In genomic region chr11:14969922-14970323, GRCh38 we compare ENCODE assay signal across 8 cellular contexts. TPM values are rescaled to one million over a fixed set of nuclear protein-coding genes. Genes with fewer than 3 reads are reported as not detected.
DNase-seq lines count a peak whose midpoint lies in the region; ATAC-seq, FAIRE-seq and TF ChIP-seq lines count a peak whose summit lies in the region.

No MANE protein-coding gene starts in this region.

- no peaks in the 10 kb centered on the region for H3K36me3 Mint-ChIP-seq in astrocyte (ENCODE audit: low read depth, unreplicated experiment)
- no peaks in the 10 kb centered on the region for H3K36me3 Mint-ChIP-seq in naive thymus-derived CD4-positive, alpha-beta T cell

- peaks cover 46% of the 10 kb centered on the region for H3K27me3 ChIP-seq in astrocyte (ENCODE audit: insufficient read depth, low read length)
- peaks cover 10 to 14% of the 10 kb centered on the region in 2 donors for H3K27me3 ChIP-seq in naive thymus-derived CD4-positive, alpha-beta T cell (ENCODE audit: control insufficient read depth in 2 of 2, insufficient read depth in 2 of 2, low read length in 2 of 2)

- H3K27me3 Mint-ChIP-seq in astrocyte (ENCODE audit: low read depth, unreplicated experiment) = peaks cover 75% of the 10 kb centered on the region
- peaks cover 64 to 80% (median 70%) of the 10 kb centered on the region in 5 donors for H3K27me3 Mint-ChIP-seq in naive thymus-derived CD4-positive, alpha-beta T cell

- no peak overlapping the region for H3K4me3 Mint-ChIP-seq in astrocyte (ENCODE audit: unreplicated experiment)
- no peak overlapping the region for H3K4me3 Mint-ChIP-seq in naive thymus-derived CD4-positive, alpha-beta T cell

- H3K9me3 ChIP-seq in astrocyte (ENCODE audit: insufficient read depth, low read depth, low read length) = no peaks in the 10 kb centered on the region
- no peaks in the 10 kb centered on the region for H3K9me3 ChIP-seq in naive thymus-derived CD4-positive, alpha-beta T cell (ENCODE audit: control insufficient read depth in 2 of 3, low read length in 3 of 3)

- CTCF ChIA-PET in naive thymus-derived CD4-positive, alpha-beta T cell (lab: Charles Lee) = no interaction called here

- H3K4me2 ChIP-seq in astrocyte (ENCODE audit: low read length) = no peak overlapping the region

- TF ChIP-seq CTCF in astrocyte (IDR thresholded peaks at IDR 0.05; ENCODE audit: insufficient read depth, low read depth, low read length) = peak; percentile 15

- no peak overlapping the region for H3K27ac ChIP-seq in astrocyte (ENCODE audit: low read depth, low read length)
- no peak overlapping the region for H3K27ac ChIP-seq in naive thymus-derived CD4-positive, alpha-beta T cell (ENCODE audit: low read depth, low read length)

- H3K36me3 ChIP-seq in astrocyte (ENCODE audit: insufficient read depth, low read length) = no peaks in the 10 kb centered on the region
- H3K36me3 ChIP-seq in naive thymus-derived CD4-positive, alpha-beta T cell (ENCODE audit: control insufficient read depth in 2 of 3, insufficient read depth in 3 of 3, low read length in 3 of 3) = no peaks in the 10 kb centered on the region

- ATAC-seq in HG03045 (IDR thresholded peaks at IDR 0.05; ENCODE audit: unreplicated experiment) = peak; percentile 46
- ATAC-seq in naive thymus-derived CD4-positive, alpha-beta T cell = peak; percentile 39

- H3K9ac ChIP-seq in astrocyte (ENCODE audit: low read length) = no peak overlapping the region

- H3K27ac Mint-ChIP-seq in astrocyte (ENCODE audit: unreplicated experiment) = no peak overlapping the region
- H3K27ac Mint-ChIP-seq in naive thymus-derived CD4-positive, alpha-beta T cell = no peak overlapping the region

- no peak overlapping the region for H3K4me3 ChIP-seq in astrocyte (ENCODE audit: insufficient read depth, low read depth, low read length)
- no peak overlapping the region for H3K4me3 ChIP-seq in naive thymus-derived CD4-positive, alpha-beta T cell (ENCODE audit: low read length)

- FAIRE-seq in astrocyte (lab: Jason Lieb, UNC) = no peak

- no peaks in the 10 kb centered on the region for H3K79me2 ChIP-seq in astrocyte (ENCODE audit: insufficient read depth, low read length)

- intact Hi-C loops in naive thymus-derived CD4-positive, alpha-beta T cell (cut with micrococcal nuclease) = loop anchor here (2.0 to 5.0 kb wide), 2 partner anchors 237 to 239 kb away; no protein-coding TSS in a partner anchor

- H3K9me3 Mint-ChIP-seq in astrocyte (ENCODE audit: unreplicated experiment) = peaks cover 2% of the 10 kb centered on the region
- H3K9me3 Mint-ChIP-seq in naive thymus-derived CD4-positive, alpha-beta T cell = peaks cover 0 to 4% (median 0%) of the 10 kb centered on the region in 11 donors

- H2AFZ ChIP-seq in astrocyte (ENCODE audit: low read depth, low read length) = no peak overlapping the region

- H3K4me1 Mint-ChIP-seq in astrocyte (ENCODE audit: low read depth, unreplicated experiment) = peaks cover 2% of the 10 kb centered on the region
- peaks cover 16 to 30% (median 27%) of the 10 kb centered on the region in 7 donors for H3K4me1 Mint-ChIP-seq in naive thymus-derived CD4-positive, alpha-beta T cell

- peaks cover 11% of the 10 kb centered on the region for H3K4me1 ChIP-seq in astrocyte (ENCODE audit: insufficient read depth, low read length)
- H3K4me1 ChIP-seq in naive thymus-derived CD4-positive, alpha-beta T cell (ENCODE audit: control insufficient read depth in 2 of 2, insufficient read depth in 2 of 2, low read length in 2 of 2) = peaks cover 11 to 13% of the 10 kb centered on the region in 2 donors

- H4K20me1 ChIP-seq in astrocyte (ENCODE audit: insufficient read depth, low read length) = no peaks in the 10 kb centered on the region

- DNase-seq in NCI-H2196 (lab: John Stamatoyannopoulos, UW; ENCODE audit: unreplicated experiment) = peak; percentile 22
- DNase-seq in NCI-H2196 treated with DMSO at 0.1 percent for 48 hours (lab: John Stamatoyannopoulos, UW; ENCODE audit: unreplicated experiment) = no peak
- DNase-seq in SK-N-DZ (ENCODE audit: low spot score) = peak; percentile 21
- no peak for DNase-seq in astrocyte (ENCODE audit: low read depth)
- peak in 6 of 9 donors; percentile 19 to 63 (median 25) for DNase-seq in naive thymus-derived CD4-positive, alpha-beta T cell
- no peak for DNase-seq in NCI-H187 treated with DMSO at 0.1 percent for 48 hours (lab: John Stamatoyannopoulos, UW)
- DNase-seq in AG08396 (ENCODE audit: low spot score) = no peak

- POLR2A ChIA-PET in naive thymus-derived CD4-positive, alpha-beta T cell (lab: Charles Lee) = no interaction called here

RNA-seq across cellular contexts. Expression of gene CALCA, which starts 2.2 kb away (rescaled TPM):
- polyA plus RNA-seq in SK-N-DZ (2014; cell fraction: cytosol; rRNA removed) = 0.21 TPM in 1 of 2 replicates, not detected in the other
- not detected in 2 replicates for polyA plus RNA-seq in SK-N-DZ (2014; cell fraction: nucleus; rRNA removed)
- total RNA-seq in astrocyte = not detected in 2 replicates
- total RNA-seq in naive thymus-derived CD4-positive, alpha-beta T cell = not detected
- not detected for polyA plus RNA-seq in naive thymus-derived CD4-positive, alpha-beta T cell

Comparison
In these comparisons a context has a peak if more than half of its experiments do, and no peak if none do; other contexts are left out.
1. DNase-seq: peak in NCI-H2196 (single experiment), SK-N-DZ (single experiment) and naive thymus-derived CD4-positive, alpha-beta T cell (6 of 9); none in NCI-H2196 treated with DMSO at 0.1 percent for 48 hours (single experiment), astrocyte (single experiment), NCI-H187 treated with DMSO at 0.1 percent for 48 hours (single experiment) and AG08396 (single experiment).